ENCODE assay signal across 23 cellular contexts in the genomic region with DNA sequence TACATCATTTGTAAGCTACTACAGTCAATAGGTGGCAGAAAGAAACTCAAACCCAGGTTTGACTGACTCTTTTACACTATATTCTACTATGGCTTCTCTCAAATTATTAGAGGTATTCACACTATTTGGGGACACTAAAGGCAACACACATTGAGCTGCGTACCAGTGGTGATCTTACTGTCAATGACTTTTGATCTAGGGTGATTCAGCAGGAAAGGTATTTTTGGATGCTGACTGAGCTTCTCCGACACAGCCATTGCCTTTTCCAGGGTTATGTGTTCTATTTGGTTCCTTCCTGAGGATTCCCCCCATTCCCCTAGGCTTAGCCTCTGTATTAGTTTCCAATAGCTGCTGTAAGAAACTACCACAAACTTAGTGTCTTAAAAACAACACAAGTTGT.
A peak's percentile ranks its signal among the peaks of the same experiment; 100 is the strongest.
DNase-seq lines count a peak whose midpoint lies in the region; ATAC-seq, FAIRE-seq and TF ChIP-seq lines count a peak whose summit lies in the region.
"Had no signal": no experiment of that assay in that cellular context is flagged by ENCODE, and none has a peak within 500 bp of the region (broad histone marks: within the 10 kb centered on the region; RNA-seq: fewer than 3 reads in every experiment).

No MANE protein-coding gene starts in this region.

- H2AFZ ChIP-seq in astrocyte (ENCODE audit: low read depth, low read length) = no peak overlapping the region
- H2AFZ ChIP-seq: GM23248 had no signal

- H3K9me3 ChIP-seq in astrocyte (ENCODE audit: insufficient read depth, low read depth, low read length) (no peaks in the 10 kb centered on the region), psoas muscle (no peaks in the 10 kb centered on the region), skeletal muscle tissue (ENCODE audit: control insufficient read depth in 3 of 3, low read length in 3 of 3) (no peaks in the 10 kb centered on the region), MG63 (no peaks in the 10 kb centered on the region)
- H3K9me3 ChIP-seq: BLaER1 had no signal

- H3K4me3 ChIP-seq in astrocyte (ENCODE audit: insufficient read depth, low read depth, low read length) (no peak overlapping the region), psoas muscle (no peak overlapping the region), skeletal muscle tissue (ENCODE audit: low read length in 3 of 3) (no peak overlapping the region), MG63 (no peak overlapping the region)
- H3K4me3 ChIP-seq: BLaER1, GM12878, GM23248 had no signal

- no peak overlapping the region for H3K4me2 ChIP-seq in astrocyte (ENCODE audit: low read length)
- H3K4me2 ChIP-seq: BLaER1 had no signal

- FAIRE-seq in astrocyte (lab: Jason Lieb, UNC) = no peak
- FAIRE-seq: D721Med, GM12878, GM19239, H1 had no signal

- no peaks in the 10 kb centered on the region for H3K79me2 ChIP-seq in astrocyte (ENCODE audit: insufficient read depth, low read length)

- H3K36me3 Mint-ChIP-seq in astrocyte (ENCODE audit: low read depth, unreplicated experiment) = no peaks in the 10 kb centered on the region
- H3K36me3 Mint-ChIP-seq in activated T-cell treated with anti-CD3 and anti-CD28 coated beads, Interleukin-2, amount 50 U/mL, for 4 hours (ENCODE audit: insufficient read depth) = no peaks in the 10 kb centered on the region

- TF ChIP-seq CTCF in astrocyte (IDR thresholded peaks at IDR 0.05; ENCODE audit: insufficient read depth, low read depth, low read length) (no peak), psoas muscle (IDR thresholded peaks at IDR 0.05) (no peak)

- intact Hi-C loops in psoas muscle (cut with DNase I) = loop anchor here in 1 of 2 donors (10.0 kb wide), 1 partner anchor 855 kb away; no protein-coding TSS in a partner anchor

- WGBS in psoas muscle, 3 donors = 31 to 37% (median 32%) methylated on average over 2 of the region's 2 CpGs

- H3K27me3 Mint-ChIP-seq in astrocyte (ENCODE audit: low read depth, unreplicated experiment) = no peaks in the 10 kb centered on the region
- H3K27me3 Mint-ChIP-seq in activated T-cell treated with anti-CD3 and anti-CD28 coated beads, Interleukin-2, amount 50 U/mL, for 4 hours (ENCODE audit: low read depth) = no peaks in the 10 kb centered on the region
- H3K27me3 Mint-ChIP-seq: B cell; CD4-positive, CD25-positive, alpha-beta regulatory T cell; CD8-positive, alpha-beta memory T cell had no signal

- H3K4me3 Mint-ChIP-seq in astrocyte (ENCODE audit: unreplicated experiment) = no peak overlapping the region
- no peak overlapping the region for H3K4me3 Mint-ChIP-seq in activated T-cell treated with anti-CD3 and anti-CD28 coated beads, Interleukin-2, amount 50 U/mL, for 4 hours
- H3K4me3 Mint-ChIP-seq: B cell; CD4-positive, CD25-positive, alpha-beta regulatory T cell; CD8-positive, alpha-beta memory T cell had no signal

- peaks cover 5% of the 10 kb centered on the region for H3K4me1 Mint-ChIP-seq in astrocyte (ENCODE audit: low read depth, unreplicated experiment)
- peaks cover 5% of the 10 kb centered on the region for H3K4me1 Mint-ChIP-seq in activated T-cell treated with anti-CD3 and anti-CD28 coated beads, Interleukin-2, amount 50 U/mL, for 4 hours (ENCODE audit: low read depth)

- H3K4me1 ChIP-seq in astrocyte (ENCODE audit: insufficient read depth, low read length) (no peaks in the 10 kb centered on the region), psoas muscle (peaks cover 26% of the 10 kb centered on the region), skeletal muscle tissue (ENCODE audit: control insufficient read depth in 3 of 3, insufficient read depth in 3 of 3, low read length in 3 of 3) (peaks cover 24 to 25% (median 24%) of the 10 kb centered on the region in 3 donors)

- peak; percentile 78 to 85 (median 83) for ATAC-seq in psoas muscle
- no peak for ATAC-seq in activated T-cell treated with anti-CD3 and anti-CD28 coated beads, Interleukin-2, amount 50 U/mL, for 4 hours
- ATAC-seq: GM12878 had no signal

- DNase-seq in astrocyte (ENCODE audit: low read depth) = no peak
- peak; percentile 8 for DNase-seq in dermis blood vessel endothelial cell
- DNase-seq in psoas muscle = no peak
- DNase-seq in activated T-cell treated with anti-CD3 and anti-CD28 coated beads, Interleukin-2, amount 50 U/mL, for 4 hours = no peak
- no peak for DNase-seq in MG63
- DNase-seq in AML-193 (lab: John Stamatoyannopoulos, UW) = no peak
- DNase-seq: CD4-positive, CD25-positive, alpha-beta regulatory T cell; CD8-positive, alpha-beta memory T cell; DMS 273 treated with DMSO at 0.1 percent for 48 hours; DMS79; EL; GDM1; GM23248; H7; HCEC 1CT had no signal

- no peak overlapping the region for H3K27ac ChIP-seq in astrocyte (ENCODE audit: low read depth, low read length)
- peak overlapping the region; percentile 65 for H3K27ac ChIP-seq in psoas muscle
- peak overlapping the region; percentile 55 for H3K27ac ChIP-seq in skeletal muscle tissue (ENCODE audit: low read depth, low read length)
- H3K27ac ChIP-seq: BLaER1, C4-2B, GM23248 had no signal

- H3K27ac Mint-ChIP-seq in astrocyte (ENCODE audit: unreplicated experiment) = peak overlapping the region; percentile 7
- H3K27ac Mint-ChIP-seq: B cell; CD4-positive, CD25-positive, alpha-beta regulatory T cell had no signal

- H3K36me3 ChIP-seq in astrocyte (ENCODE audit: insufficient read depth, low read length) (no peaks in the 10 kb centered on the region), psoas muscle (ENCODE audit: insufficient read depth in 1 of 2, low read depth in 1 of 2) (peaks cover 0 to 15% of the 10 kb centered on the region in 2 donors), skeletal muscle tissue (ENCODE audit: control insufficient read depth in 3 of 3, insufficient read depth in 3 of 3, low read length in 3 of 3) (peaks cover 0 to 5% (median 4%) of the 10 kb centered on the region in 3 donors), MG63 (no peaks in the 10 kb centered on the region)

- H4K20me1 ChIP-seq in astrocyte (ENCODE audit: insufficient read depth, low read length) = no peaks in the 10 kb centered on the region

- H3K9ac ChIP-seq in astrocyte (ENCODE audit: low read length) (no peak overlapping the region), skeletal muscle tissue (ENCODE audit: low read depth in 1 of 3, low read length in 3 of 3) (no peak overlapping the region)
- H3K9ac ChIP-seq: BLaER1, GM23248 had no signal

- H3K27me3 ChIP-seq in astrocyte (ENCODE audit: insufficient read depth, low read length) (no peaks in the 10 kb centered on the region), psoas muscle (ENCODE audit: insufficient read depth in 3 of 3, low read length in 2 of 3) (no peaks in the 10 kb centered on the region), skeletal muscle tissue (ENCODE audit: control insufficient read depth in 3 of 3, insufficient read depth in 3 of 3, low read length in 3 of 3) (no peaks in the 10 kb centered on the region), MG63 (no peaks in the 10 kb centered on the region)
- H3K27me3 ChIP-seq: BLaER1 had no signal

- H3K9me3 Mint-ChIP-seq in astrocyte (ENCODE audit: unreplicated experiment) = no peaks in the 10 kb centered on the region
- H3K9me3 Mint-ChIP-seq in activated T-cell treated with anti-CD3 and anti-CD28 coated beads, Interleukin-2, amount 50 U/mL, for 4 hours = no peaks in the 10 kb centered on the region
- H3K9me3 Mint-ChIP-seq: CD4-positive, CD25-positive, alpha-beta regulatory T cell; CD8-positive, alpha-beta memory T cell had no signal

Comparison
In these comparisons a context has a peak if more than half of its experiments do, and no peak if none do; other contexts are left out.
1. ATAC-seq: peak in psoas muscle (4 of 4); none in activated T-cell treated with anti-CD3 and anti-CD28 coated beads, Interleukin-2, amount 50 U/mL, for 4 hours (0 of 2).